ENCODE assay signal across 8 cellular contexts in genomic region chr5:40834849-40835787, GRCh38. TPM values are rescaled to one million over a fixed set of nuclear protein-coding genes. Genes with fewer than 3 reads are reported as not detected.
DNase-seq lines count a peak whose midpoint lies in the region; ATAC-seq, FAIRE-seq and TF ChIP-seq lines count a peak whose summit lies in the region.

Gene RPL37, minus strand, starts transcription at chr5:40835222. Its CDS starts 37 bp downstream, at chr5:40835185.

- H3K4me3 ChIP-seq in HepG2 (replicated peaks in 1 of 3; ENCODE audit: insufficient read depth in 1 of 3, low read depth in 2 of 3, low read length in 3 of 3): peak within 1 kb of the TSS; percentile 61 to 82 (median 82)

- TF ChIP-seq POLR2A in HepG2 (IDR thresholded peaks at IDR 0.05; ENCODE audit: insufficient read depth in 1 of 2, low read depth in 2 of 2, low read length in 2 of 2): peak; percentile 98 to 99

- no peak; the same call in 1 of the 2 replicates for TF ChIP-seq RAD21 in HepG2 (CRISPR knock-in tag; IDR thresholded peaks at IDR 0.05)

- CTCF ChIA-PET in HepG2 (lab: Yijun Ruan, JAX; ENCODE audit: low intra/inter-chr PET ratio, low total read pairs): no interaction called here

- peaks cover 46% of the 10 kb centered on the region for H3K4me1 ChIP-seq in HepG2 (ENCODE audit: insufficient read depth, low read length)

- TSS peak; percentile 99 for BruUV-seq in HepG2 (replicated peaks; lab: Mats Ljungman, UMichigan)

- WGBS in HepG2 (ENCODE audit: low lambda C conversion rate): 10% methylated on average over 16 of the region's 61 CpGs

- H3K27ac ChIP-seq in C4-2B (peak within 1 kb of the TSS; percentile 92), HepG2 (ENCODE audit: extremely low read length, insufficient read depth, low read length) (peak within 1 kb of the TSS; percentile 84)

- H3K27me3 ChIP-seq in HepG2 (ENCODE audit: control insufficient read depth in 1 of 2, insufficient read depth in 2 of 2, low read length in 2 of 2): no peaks in the 10 kb centered on the region; a peak in 1 of 5 replicates

- peaks cover 27% of the 10 kb centered on the region for H3K79me2 ChIP-seq in HepG2 (ENCODE audit: insufficient read depth, low read length)

- peak; percentile 80 for FAIRE-seq in HepG2 (lab: Jason Lieb, UNC)

- TF ChIP-seq EP300 in HepG2 (IDR thresholded peaks at IDR 0.05; ENCODE audit: low read depth in 2 of 2, low read length in 2 of 2) (peak in 1 of 2 experiments; percentile 27; a peak in 1 of 4 replicates), HepG2 (CRISPR knock-in tag; IDR thresholded peaks at IDR 0.05; ENCODE audit: borderline replicate concordance) (peak; percentile 64)

- peaks cover 8 to 42% of the 10 kb centered on the region in 2 experiments for H3K36me3 ChIP-seq in HepG2 (replicated peaks in 1 of 2; ENCODE audit: control insufficient read depth in 1 of 2, insufficient read depth in 2 of 2, low read length in 2 of 2)

- H4K20me1 ChIP-seq in HepG2 (ENCODE audit: insufficient read depth, low read length): peaks cover 39% of the 10 kb centered on the region

- no peaks in the 10 kb centered on the region for H3K9me3 ChIP-seq in HepG2 (ENCODE audit: low read length)

- DNase-seq in NCI-H774 (lab: John Stamatoyannopoulos, UW): peak; percentile 99
- DNase-seq in activated CD4-positive, alpha-beta T cell treated with anti-CD3 and anti-CD28 coated beads, Interleukin-2, amount 50 U/mL, for 4 hours: peak; percentile 87 to 88
- DNase-seq in dermis blood vessel endothelial cell: peak; percentile 97
- peak; percentile 94 for DNase-seq in HepG2 (ENCODE audit: low spot score)
- peak; percentile 88 for DNase-seq in stimulated activated CD4-positive, alpha-beta T cell treated with anti-CD3 and anti-CD28 coated beads, Interleukin-4, amount 100 ng/mL, for 1 hour

- in situ Hi-C loops in HepG2 (cut with HindIII; ENCODE audit: extremely low pct_ligation_motif_present, low pct_unique_long_range_greater_than_20kb): loop anchor here (5.0 kb wide), 1 partner anchor 78 kb away; the partner anchor contains the start of gene TTC33

- intact Hi-C loops in HepG2 (cut with micrococcal nuclease; ENCODE audit: unreplicated experiment): loop anchor here (1.0 to 2.0 kb wide), 3 partner anchors 37 to 80 kb away; partner anchors contain the start of genes PRKAA1 and TTC33

- peak; percentile 97 for ATAC-seq in GM19395 (IDR thresholded peaks at IDR 0.05; ENCODE audit: unreplicated experiment)
- peak; percentile 97 for ATAC-seq in HG03565 (IDR thresholded peaks at IDR 0.05; ENCODE audit: unreplicated experiment)
- peak; percentile 98 for ATAC-seq in HepG2

- H3K9ac ChIP-seq in HepG2 (ENCODE audit: insufficient read depth, low read depth, low read length): peak within 1 kb of the TSS; percentile 97

- peak within 1 kb of the TSS; percentile 92 for H3K4me2 ChIP-seq in HepG2 (ENCODE audit: low read depth, low read length)

- POLR2A ChIA-PET in HepG2 (lab: Yijun Ruan, JAX): interaction anchor here (1.0 to 1.5 kb wide), 8 partner anchors 10 to 1090 kb away, joined by 3 to 9 read pairs (median 3); partner anchors contain the start of genes FBXO4 and RIMOC1

- TF ChIP-seq CTCF in C4-2B (conservative IDR thresholded peaks at IDR 0.05) (no peak), HepG2 (CRISPR knock-in tag; IDR thresholded peaks at IDR 0.05) (peak; percentile 48)

- H2AFZ ChIP-seq in HepG2 (ENCODE audit: low read length): peak within 1 kb of the TSS; percentile 75

TF ChIP-seq in HepG2, 621 proteins besides CTCF, POLR2A, EP300 and RAD21 (continues in another document):
- TF ChIP-seq, protein P1, sequence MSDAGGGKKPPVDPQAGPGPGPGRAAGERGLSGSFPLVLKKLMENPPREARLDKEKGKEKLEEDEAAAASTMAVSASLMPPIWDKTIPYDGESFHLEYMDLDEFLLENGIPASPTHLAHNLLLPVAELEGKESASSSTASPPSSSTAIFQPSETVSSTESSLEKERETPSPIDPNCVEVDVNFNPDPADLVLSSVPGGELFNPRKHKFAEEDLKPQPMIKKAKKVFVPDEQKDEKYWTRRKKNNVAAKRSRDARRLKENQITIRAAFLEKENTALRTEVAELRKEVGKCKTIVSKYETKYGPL (CRISPR knock-in tag; IDR thresholded peaks at IDR 0.05): peak; percentile 54; the same call in 1 of the 2 replicates
- peak; percentile 38; the same call in 1 of the 2 replicates for TF ChIP-seq ZSCAN20 (CRISPR knock-in tag; IDR thresholded peaks at IDR 0.05; ENCODE audit: borderline replicate concordance)
- no peak for TF ChIP-seq MAFF (IDR thresholded peaks at IDR 0.05; ENCODE audit: low read depth, low read length)
- TF ChIP-seq SATB2 (CRISPR knock-in tag; IDR thresholded peaks at IDR 0.05): no peak
- peak; percentile 61; the same call in 1 of the 2 replicates for TF ChIP-seq EEA1 (CRISPR knock-in tag; IDR thresholded peaks at IDR 0.05; ENCODE audit: borderline replicate concordance)
- TF ChIP-seq ZSCAN30 (CRISPR knock-in tag; IDR thresholded peaks at IDR 0.05): no peak; the same call in 1 of the 2 replicates
- peak; percentile 90 for TF ChIP-seq ZNF768 (CRISPR knock-in tag; IDR thresholded peaks at IDR 0.05)
- peak; percentile 46; the same call in 1 of the 2 replicates for TF ChIP-seq ZNF503 (CRISPR knock-in tag; IDR thresholded peaks at IDR 0.05)
- TF ChIP-seq ZNF780A (CRISPR knock-in tag; IDR thresholded peaks at IDR 0.05): 0 out of 2 replicates have a peak, but pooled peaks have one; percentile 41
- peak; percentile 85 to 99; a peak in 3 of 4 replicates for TF ChIP-seq KLF16 (CRISPR knock-in tag; IDR thresholded peaks at IDR 0.05)
- peak; percentile 95 for TF ChIP-seq KLF12 (CRISPR knock-in tag; IDR thresholded peaks at IDR 0.05; ENCODE audit: borderline replicate concordance)
- peak; percentile 36; the same call in 1 of the 2 replicates for TF ChIP-seq TFAP4 (IDR thresholded peaks at IDR 0.05; ENCODE audit: borderline replicate concordance, low read depth)
- no peak; the same call in 1 of the 2 replicates for TF ChIP-seq HES4 (CRISPR knock-in tag; IDR thresholded peaks at IDR 0.05; ENCODE audit: borderline replicate concordance)
- peak; percentile 94 for TF ChIP-seq ZNF772 (CRISPR knock-in tag; IDR thresholded peaks at IDR 0.05)
- peak; percentile 90 for TF ChIP-seq HIVEP1 (CRISPR knock-in tag; IDR thresholded peaks at IDR 0.05)
- TF ChIP-seq ZNF567 (CRISPR knock-in tag; IDR thresholded peaks at IDR 0.05; ENCODE audit: borderline replicate concordance): peak; percentile 98
- TF ChIP-seq ZNF225 (CRISPR knock-in tag; IDR thresholded peaks at IDR 0.05): peak; percentile 88; the same call in 1 of the 2 replicates
- no peak; the same call in 1 of the 2 replicates for TF ChIP-seq ZFP36L2 (CRISPR knock-in tag; IDR thresholded peaks at IDR 0.05)
- no peak for TF ChIP-seq AGO1 (IDR thresholded peaks at IDR 0.05; ENCODE audit: low read depth, low read length, poor library complexity, severe bottlenecking)
- no peak for TF ChIP-seq FOXA1 (IDR thresholded peaks at IDR 0.05)
- peak; percentile 66 for TF ChIP-seq FOXA1 (CRISPR knock-in tag; IDR thresholded peaks at IDR 0.05)
- no peak for TF ChIP-seq JDP2 (CRISPR knock-in tag; IDR thresholded peaks at IDR 0.05; ENCODE audit: borderline replicate concordance)

RNA-seq across cellular contexts. Expression of gene RPL37, which starts in this region (rescaled TPM):
- total RNA-seq in dermis blood vessel endothelial cell: 394 and 634 TPM in 2 replicates
- 1,981 and 2,192 TPM in 2 replicates for total RNA-seq in HepG2 (2016; rRNA removed; fragmentation: Illumina TruSeq; extraction: Trizol)
- total RNA-seq in HepG2 (2016; cell fraction: cytosol; rRNA removed; fragmentation: Illumina TruSeq; extraction: Trizol; ENCODE audit: low read depth): 3,324 and 3,542 TPM in 2 replicates
- total RNA-seq in HepG2 (2016; cell fraction: insoluble cytoplasmic fraction; rRNA removed; fragmentation: Illumina TruSeq; extraction: Trizol): 1,946 and 2,347 TPM in 2 replicates
- total RNA-seq in HepG2 (2016; cell fraction: membrane; rRNA removed; fragmentation: Illumina TruSeq; extraction: Trizol): 4,900 and 5,247 TPM in 2 replicates
- total RNA-seq in HepG2 (2016; cell fraction: nucleus; rRNA removed; fragmentation: Illumina TruSeq; extraction: Trizol): 696 and 786 TPM in 2 replicates
- polyA plus RNA-seq in HepG2 (2011; rRNA removed): 3,367 and 3,734 TPM in 2 replicates
- polyA plus RNA-seq in HepG2 (2011; cell fraction: cytosol; rRNA removed): 216 and 299 TPM in 2 replicates
- 168 and 341 TPM in 2 replicates for polyA plus RNA-seq in HepG2 (2011; cell fraction: nucleus; rRNA removed)
- 2,075 and 2,920 TPM in 2 replicates for polyA plus RNA-seq in HepG2 (2012)
- polyA plus RNA-seq in HepG2 (2016; cell fraction: cytosol; fragmentation: Illumina TruSeq; extraction: Trizol; ENCODE audit: low read depth): 4,668 and 5,281 TPM in 2 replicates
- polyA plus RNA-seq in HepG2 (2016; cell fraction: insoluble cytoplasmic fraction; fragmentation: Illumina TruSeq; extraction: Trizol; ENCODE audit: low read depth): 2,672 and 2,701 TPM in 2 replicates
- polyA plus RNA-seq in HepG2 (2016; cell fraction: membrane; fragmentation: Illumina TruSeq; extraction: Trizol; ENCODE audit: low read depth): 6,074 and 6,302 TPM in 2 replicates
- polyA plus RNA-seq in HepG2 (2016; cell fraction: nucleus; fragmentation: Illumina TruSeq; extraction: Trizol; ENCODE audit: insufficient read depth, low read depth): 1,552 and 1,570 TPM in 2 replicates
- polyA minus RNA-seq in HepG2 (2011; rRNA and poly(A)+ RNA removed; ENCODE audit: low replicate concordance): 352 and 1,422 TPM in 2 replicates
- polyA minus RNA-seq in HepG2 (2011; cell fraction: cytosol; rRNA and poly(A)+ RNA removed): 513 and 618 TPM in 2 replicates
- 284 and 353 TPM in 2 replicates for polyA minus RNA-seq in HepG2 (2011; cell fraction: nucleus; rRNA and poly(A)+ RNA removed)

Comparison
In these comparisons a context has a peak if more than half of its experiments do, and no peak if none do; other contexts are left out.
1. Peak in every context shown above with its lines: DNase-seq, ATAC-seq, H3K4me3 ChIP-seq and H3K27ac ChIP-seq.